8 cellular contexts compared by ENCODE assay signal in the genomic region with DNA sequence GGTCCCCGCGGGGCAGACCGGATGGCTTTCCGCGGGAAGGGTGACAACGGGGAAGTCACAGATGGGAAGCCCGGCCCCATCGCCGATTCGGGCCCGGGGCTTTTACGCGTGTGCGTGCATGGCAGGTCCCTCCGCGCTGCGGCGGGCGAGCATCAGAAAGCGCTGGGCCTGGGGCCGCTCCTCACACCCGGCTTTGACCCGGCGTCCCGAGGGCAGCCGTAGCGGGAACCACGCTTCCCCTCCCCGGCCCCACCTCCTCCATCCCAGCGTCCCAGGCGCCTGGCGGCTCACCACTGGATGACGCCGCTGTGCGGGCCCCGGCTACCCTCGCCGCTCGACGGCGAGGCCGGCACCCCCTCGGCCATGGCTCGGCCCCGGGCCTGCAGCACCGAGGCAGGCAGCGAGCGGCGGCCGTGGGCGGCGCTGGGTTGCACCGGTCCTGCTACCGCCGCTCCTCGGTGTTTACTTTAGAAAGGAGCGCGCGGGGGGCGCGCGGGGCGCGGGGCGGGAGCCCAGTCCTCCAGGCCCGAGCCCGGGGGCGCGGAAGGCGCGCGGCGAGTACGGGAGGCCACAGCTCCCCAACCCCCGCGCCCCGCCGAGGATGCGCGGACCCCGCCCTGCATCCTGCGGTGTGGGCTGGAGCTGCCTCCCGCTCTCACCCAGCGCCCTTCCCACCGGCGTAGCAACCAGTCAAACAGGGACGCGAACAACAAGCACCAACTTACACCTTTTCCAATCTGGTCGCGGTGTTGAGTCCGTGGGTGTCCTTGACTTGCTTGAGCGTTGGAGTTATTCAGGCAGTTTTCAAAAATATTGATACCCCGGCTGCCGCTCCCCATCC. TPM values are rescaled to one million over a fixed set of nuclear protein-coding genes. Genes with fewer than 3 reads are reported as not detected.
DNase-seq lines count a peak whose midpoint lies in the region; ATAC-seq and TF ChIP-seq lines count a peak whose summit lies in the region.

No MANE protein-coding gene starts in this region.

- POLR2A ChIA-PET in A673 (lab: Charles Lee; ENCODE audit: low non-redundant PET), result no interaction called here

- peak overlapping the region; percentile 98 for H3K4me2 ChIP-seq in mesenchymal stem cell (ENCODE audit: low read length, poor library complexity, severe bottlenecking)

- no TSS peak for BruUV-seq in A673 (replicated peaks; lab: Mats Ljungman, UMichigan)

- H2BK120ac ChIP-seq in mesenchymal stem cell (ENCODE audit: low read depth, low read length), result peak overlapping the region; percentile 97

- H3K27ac Mint-ChIP-seq in HFFc6, result peak overlapping the region; percentile 98
- H3K27ac Mint-ChIP-seq in activated CD4-positive, alpha-beta T cell treated with anti-CD3 and anti-CD28 coated beads, Interleukin-2, amount 10 ng/mL, durations not matched to agents 24 days and 14 days, result peak overlapping the region; percentile 92
- H3K27ac Mint-ChIP-seq in effector memory CD8-positive, alpha-beta T cell, result peak overlapping the region in 1 of 2 donors; percentile 38

- H2BK5ac ChIP-seq in mesenchymal stem cell (ENCODE audit: low read depth, low read length, poor library complexity, severe bottlenecking), result no peak overlapping the region

- H3K27ac ChIP-seq in A673 (ENCODE audit: low read depth, low read length, poor library complexity, severe bottlenecking) (no peak overlapping the region), mesenchymal stem cell (ENCODE audit: low read length, poor library complexity, severe bottlenecking) (no peak overlapping the region)

- H3K9me3 Mint-ChIP-seq in HFFc6, result no peaks in the 10 kb centered on the region
- no peaks in the 10 kb centered on the region for H3K9me3 Mint-ChIP-seq in activated CD4-positive, alpha-beta T cell treated with anti-CD3 and anti-CD28 coated beads, Interleukin-2, amount 10 ng/mL, durations not matched to agents 24 days and 14 days
- no peaks in the 10 kb centered on the region for H3K9me3 Mint-ChIP-seq in effector memory CD8-positive, alpha-beta T cell

- H4K91ac ChIP-seq in mesenchymal stem cell (ENCODE audit: low read length), result peak overlapping the region; percentile 77

- H3K4me3 ChIP-seq in A673 (ENCODE audit: low read depth, low read length, poor library complexity, severe bottlenecking) (peak overlapping the region; percentile 49), mesenchymal stem cell (ENCODE audit: insufficient read depth in 1 of 2, low read depth in 1 of 2, low read length in 2 of 2) (peak overlapping the region; percentile 66 to 84)

- H4K8ac ChIP-seq in mesenchymal stem cell (ENCODE audit: low read length), result peak overlapping the region; percentile 96

- H3K27me3 ChIP-seq in A673 (replicated peaks; ENCODE audit: insufficient read depth, low read depth, low read length, poor library complexity) (peaks cover 6% of the 10 kb centered on the region), mesenchymal stem cell (ENCODE audit: control insufficient read depth in 1 of 2, insufficient read depth in 1 of 2, low read length in 2 of 2) (no peaks in the 10 kb centered on the region)

- TF ChIP-seq CTCF in A673 (conservative IDR thresholded peaks at IDR 0.05; ENCODE audit: low read depth, low read length) (no peak), HFFc6 (IDR thresholded peaks at IDR 0.05) (peak; percentile 13; the same call in 1 of the 2 replicates)

- WGBS in mesenchymal stem cell, result under 1% methylated on average over 57 of the region's 94 CpGs

- H3K9me3 ChIP-seq in A673 (ENCODE audit: low read depth, low read length, poor library complexity, severe bottlenecking) (no peaks in the 10 kb centered on the region), mesenchymal stem cell (ENCODE audit: control insufficient read depth, low read length) (no peaks in the 10 kb centered on the region)

- intact Hi-C loops in A673 (cut with micrococcal nuclease; ENCODE audit: unreplicated experiment), result no loop called here
- intact Hi-C loops in activated CD4-positive, alpha-beta T cell treated with anti-CD3 and anti-CD28 coated beads, Interleukin-2, amount 10 ng/mL, durations not matched to agents 24 days and 14 days (cut with micrococcal nuclease), result loop anchor here (2.0 to 10.0 kb wide), 7 partner anchors 27 to 357 kb away; a partner anchor contains a TSS

- H3K14ac ChIP-seq in mesenchymal stem cell (ENCODE audit: low read length in 2 of 2), result peak overlapping the region in 1 of 2 experiments; percentile 62

- H2BK12ac ChIP-seq in mesenchymal stem cell (ENCODE audit: low read length in 2 of 2), result peak overlapping the region in 1 of 2 experiments; percentile 94

- no peaks in the 10 kb centered on the region for H3K79me1 ChIP-seq in mesenchymal stem cell (replicated peaks; ENCODE audit: low read length, poor library complexity, severe bottlenecking)

- CTCF ChIA-PET in A673 (lab: Charles Lee), result no interaction called here

- no peaks in the 10 kb centered on the region for H3K36me3 ChIP-seq in A673 (ENCODE audit: insufficient read depth, low read length, poor library complexity, severe bottlenecking)
- peaks cover 0 to 26% of the 10 kb centered on the region in 2 experiments for H3K36me3 ChIP-seq in mesenchymal stem cell (ENCODE audit: control insufficient read depth in 1 of 2, insufficient read depth in 2 of 2, low read depth in 1 of 2, low read length in 2 of 2)

- H3K4me1 ChIP-seq in A673 (ENCODE audit: insufficient read depth, low read length, poor library complexity, severe bottlenecking), result peaks cover 9% of the 10 kb centered on the region
- H3K4me1 ChIP-seq in mesenchymal stem cell (ENCODE audit: control insufficient read depth, insufficient read depth, low read depth, low read length), result peaks cover 2% of the 10 kb centered on the region

- H2BK15ac ChIP-seq in mesenchymal stem cell (ENCODE audit: low read depth, poor library complexity, severe bottlenecking), result peak overlapping the region; percentile 29

- peak overlapping the region; percentile 100 for H3K9ac ChIP-seq in mesenchymal stem cell (ENCODE audit: low read length)

- DNase-seq in A673 (ENCODE audit: low spot score) (no peak), HFFc6 (peak; percentile 45), mesenchymal stem cell (peak; percentile 50), cerebellar cortex (ENCODE audit: low spot score) (no peak), pons (ENCODE audit: low spot score) (no peak)
- peak; percentile 88 for DNase-seq in activated CD4-positive, alpha-beta T cell treated with anti-CD3 and anti-CD28 coated beads, Interleukin-2, amount 10 ng/mL, durations not matched to agents 24 days and 14 days
- DNase-seq in effector memory CD8-positive, alpha-beta T cell, result no peak
- DNase-seq in stimulated activated CD8-positive, alpha-beta memory T cell treated with anti-CD3 and anti-CD28 coated beads, Interleukin-4, amount 100 ng/mL, for 24 hours (ENCODE audit: low read depth), result peak; percentile 9

- peak; percentile 44 for ATAC-seq in effector memory CD8-positive, alpha-beta T cell (replicated peaks)

- H2AFZ ChIP-seq in mesenchymal stem cell (ENCODE audit: low read depth, low read length), result peak overlapping the region; percentile 70

- peak overlapping the region in 1 of 2 experiments; percentile 81 for H3K23ac ChIP-seq in mesenchymal stem cell (ENCODE audit: low read length in 2 of 2)

- H3K18ac ChIP-seq in mesenchymal stem cell (ENCODE audit: low read depth in 1 of 2, low read length in 2 of 2), result peak overlapping the region; percentile 92 to 97

- no peak overlapping the region for H2AK5ac ChIP-seq in mesenchymal stem cell (ENCODE audit: low read length, severe bottlenecking)

- peak overlapping the region; percentile 89 for H3K4me3 Mint-ChIP-seq in HFFc6
- peak overlapping the region; percentile 84 for H3K4me3 Mint-ChIP-seq in activated CD4-positive, alpha-beta T cell treated with anti-CD3 and anti-CD28 coated beads, Interleukin-2, amount 10 ng/mL, durations not matched to agents 24 days and 14 days
- H3K4me3 Mint-ChIP-seq in effector memory CD8-positive, alpha-beta T cell, result peak overlapping the region; percentile 70 to 75

- H3K4ac ChIP-seq in mesenchymal stem cell (ENCODE audit: low read depth in 1 of 2, low read length in 2 of 2), result peak overlapping the region; percentile 75 to 90

- no peaks in the 10 kb centered on the region; the same call in 1 of the 2 replicates for H3K27me3 Mint-ChIP-seq in HFFc6 (ENCODE audit: insufficient read depth)
- H3K27me3 Mint-ChIP-seq in activated CD4-positive, alpha-beta T cell treated with anti-CD3 and anti-CD28 coated beads, Interleukin-2, amount 10 ng/mL, durations not matched to agents 24 days and 14 days, result no peaks in the 10 kb centered on the region
- H3K27me3 Mint-ChIP-seq in effector memory CD8-positive, alpha-beta T cell, result peaks cover 15 to 16% of the 10 kb centered on the region in 2 donors

- peaks cover 16% of the 10 kb centered on the region; the same call in 1 of the 2 replicates for H3K36me3 Mint-ChIP-seq in HFFc6 (ENCODE audit: low read depth)
- H3K36me3 Mint-ChIP-seq in activated CD4-positive, alpha-beta T cell treated with anti-CD3 and anti-CD28 coated beads, Interleukin-2, amount 10 ng/mL, durations not matched to agents 24 days and 14 days (ENCODE audit: low read depth), result peaks cover 2% of the 10 kb centered on the region
- H3K36me3 Mint-ChIP-seq in effector memory CD8-positive, alpha-beta T cell (ENCODE audit: insufficient read depth), result peaks cover 3% of the 10 kb centered on the region

- H3K4me1 Mint-ChIP-seq in HFFc6 (ENCODE audit: low read depth), result peaks cover 77% of the 10 kb centered on the region
- H3K4me1 Mint-ChIP-seq in activated CD4-positive, alpha-beta T cell treated with anti-CD3 and anti-CD28 coated beads, Interleukin-2, amount 10 ng/mL, durations not matched to agents 24 days and 14 days, result peaks cover 37% of the 10 kb centered on the region
- peaks cover 6 to 9% of the 10 kb centered on the region in 2 donors for H3K4me1 Mint-ChIP-seq in effector memory CD8-positive, alpha-beta T cell (ENCODE audit: low read depth in 2 of 2)

RNA-seq across cellular contexts. Expression of a gene that starts 0.8 kb away (rescaled TPM):
- not detected in 2 replicates for total RNA-seq in A673 (2021)
- total RNA-seq in HFFc6 (2021; fragmentation: NEBNext Ultra II Directional; extraction: Animal tissue kit (Norgen Biotek cat#: 25700)), result 1 to 10 TPM; 2.8 to 8.0 (median 5.3) TPM
- 0.38 and 0.49 TPM in 2 replicates for total RNA-seq in activated CD4-positive, alpha-beta T cell treated with anti-CD3 and anti-CD28 coated beads, Interleukin-2, amount 10 ng/mL, durations not matched to agents 24 days and 14 days
- 0.55 TPM for polyA plus RNA-seq in mesenchymal stem cell (2013, experiment 1 of 2)
- polyA plus RNA-seq in mesenchymal stem cell (2013, experiment 2 of 2), result 0.66 TPM

Comparison
In these comparisons a context has a peak if more than half of its experiments do, and no peak if none do; other contexts are left out.
1. DNase-seq: peak in HFFc6 (single experiment), activated CD4-positive, alpha-beta T cell treated with anti-CD3 and anti-CD28 coated beads, Interleukin-2, amount 10 ng/mL, durations not matched to agents 24 days and 14 days (single experiment), mesenchymal stem cell (single experiment) and stimulated activated CD8-positive, alpha-beta memory T cell treated with anti-CD3 and anti-CD28 coated beads, Interleukin-4, amount 100 ng/mL, for 24 hours (single experiment); none in A673 (single experiment), effector memory CD8-positive, alpha-beta T cell (0 of 3), cerebellar cortex (single experiment) and pons (single experiment).
2. Peak in every context shown above with its lines, with median percentiles within 50 percentile points of each other: H3K4me3 Mint-ChIP-seq.